In the genomic region with DNA sequence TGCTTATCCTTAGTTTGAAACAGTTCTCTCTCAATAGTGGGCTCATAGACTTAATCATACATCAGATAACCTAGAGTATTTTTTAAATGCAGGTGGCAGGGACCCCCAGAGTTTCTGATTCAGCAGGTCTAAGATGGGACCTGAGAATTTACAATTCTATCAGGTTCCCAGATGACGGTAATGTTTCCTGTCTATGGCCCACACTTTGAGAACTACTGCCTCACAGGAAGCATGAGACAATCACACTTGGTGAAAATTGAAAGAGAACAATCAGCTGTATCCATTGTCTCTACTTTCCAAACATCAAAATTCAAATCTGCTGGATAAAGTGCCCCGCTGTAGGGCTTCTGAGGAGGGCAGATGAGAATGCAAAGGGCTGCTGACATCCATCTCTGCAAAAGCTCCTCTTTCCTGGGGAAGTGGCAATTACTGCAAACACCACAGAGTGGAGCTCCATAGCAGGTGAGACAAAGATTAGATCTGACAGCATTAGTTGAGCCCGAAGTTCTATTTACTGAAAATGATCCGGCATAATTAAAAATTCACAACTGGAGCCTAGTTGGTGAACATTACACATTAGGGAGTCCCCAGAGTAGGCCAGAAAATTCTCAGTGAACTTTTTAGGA, we compare ENCODE assay signal across 13 cellular contexts.
DNase-seq lines count a peak whose midpoint lies in the region; ATAC-seq lines count a peak whose summit lies in the region.
"Had no signal": no experiment of that assay in that cellular context is flagged by ENCODE, and none has a peak within 500 bp of the region (broad histone marks: within the 10 kb centered on the region; RNA-seq: fewer than 3 reads in every experiment).

No MANE protein-coding gene starts in this region.

- DNase-seq in AG20443 (ENCODE audit: low spot score) (peak; percentile 3), RKO (ENCODE audit: low spot score) (peak; percentile 5), left kidney (ENCODE audit: low read depth, low spot score) (peak; percentile 22), NCI-H146 treated with DMSO at 0.1 percent for 48 hours (lab: John Stamatoyannopoulos, UW; ENCODE audit: unreplicated experiment) (no peak), SKM-1 (lab: John Stamatoyannopoulos, UW; ENCODE audit: unreplicated experiment) (no peak)
- DNase-seq in activated T-helper 2 cell treated with anti-CD3 and anti-CD28 coated beads, Interferon-gamma antibody, Interleukin-2, Interleukin-4, amounts not matched to agents 10 μg/mL and 5 μg/mL and 100 μg/mL, durations not matched to agents 14 hours and 24 hours and 36 hours (ENCODE audit: low spot score), result no peak
- no peak for DNase-seq in activated T-cell treated with anti-CD3 and anti-CD28 coated beads, Interleukin-2, amount 50 U/mL, for 24 hours
- DNase-seq: activated B cell treated with CpG ODN at 0.5 μM for 24 hours; activated naive CD4-positive, alpha-beta T cell; CD4-positive, alpha-beta T cell; NCI-H2029; thyroid gland had no signal

- no peaks in the 10 kb centered on the region for H3K27me3 Mint-ChIP-seq in activated T-helper 2 cell treated with anti-CD3 and anti-CD28 coated beads, Interferon-gamma antibody, Interleukin-2, Interleukin-4, amounts not matched to agents 10 μg/mL and 5 μg/mL and 100 μg/mL, durations not matched to agents 14 hours and 24 hours and 36 hours (ENCODE audit: low read depth)
- H3K27me3 Mint-ChIP-seq in activated T-cell treated with anti-CD3 and anti-CD28 coated beads, Interleukin-2, amount 50 U/mL, for 24 hours, result peaks cover 49% of the 10 kb centered on the region
- H3K27me3 Mint-ChIP-seq: activated B cell treated with CpG ODN at 0.5 μM for 24 hours; CD4-positive, alpha-beta T cell had no signal

- peak; percentile 35 for ATAC-seq in GM19463 (IDR thresholded peaks at IDR 0.05; ENCODE audit: unreplicated experiment)

- peaks cover 5% of the 10 kb centered on the region for H3K4me1 Mint-ChIP-seq in activated T-helper 2 cell treated with anti-CD3 and anti-CD28 coated beads, Interferon-gamma antibody, Interleukin-2, Interleukin-4, amounts not matched to agents 10 μg/mL and 5 μg/mL and 100 μg/mL, durations not matched to agents 14 hours and 24 hours and 36 hours (ENCODE audit: low read depth)
- H3K4me1 Mint-ChIP-seq in activated T-cell treated with anti-CD3 and anti-CD28 coated beads, Interleukin-2, amount 50 U/mL, for 24 hours (ENCODE audit: low read depth), result peaks cover 6% of the 10 kb centered on the region
- H3K4me1 Mint-ChIP-seq: activated B cell treated with CpG ODN at 0.5 μM for 24 hours had no signal

- no peak overlapping the region for H3K4me3 Mint-ChIP-seq in activated T-helper 2 cell treated with anti-CD3 and anti-CD28 coated beads, Interferon-gamma antibody, Interleukin-2, Interleukin-4, amounts not matched to agents 10 μg/mL and 5 μg/mL and 100 μg/mL, durations not matched to agents 14 hours and 24 hours and 36 hours (ENCODE audit: low read depth)
- no peak overlapping the region for H3K4me3 Mint-ChIP-seq in activated T-cell treated with anti-CD3 and anti-CD28 coated beads, Interleukin-2, amount 50 U/mL, for 24 hours
- H3K4me3 Mint-ChIP-seq: activated B cell treated with CpG ODN at 0.5 μM for 24 hours; CD4-positive, alpha-beta T cell had no signal

- no peaks in the 10 kb centered on the region for H3K36me3 Mint-ChIP-seq in activated T-helper 2 cell treated with anti-CD3 and anti-CD28 coated beads, Interferon-gamma antibody, Interleukin-2, Interleukin-4, amounts not matched to agents 10 μg/mL and 5 μg/mL and 100 μg/mL, durations not matched to agents 14 hours and 24 hours and 36 hours (ENCODE audit: low read depth)
- no peaks in the 10 kb centered on the region for H3K36me3 Mint-ChIP-seq in activated T-cell treated with anti-CD3 and anti-CD28 coated beads, Interleukin-2, amount 50 U/mL, for 24 hours (ENCODE audit: low read depth)

- no peak overlapping the region for H3K27ac Mint-ChIP-seq in activated T-helper 2 cell treated with anti-CD3 and anti-CD28 coated beads, Interferon-gamma antibody, Interleukin-2, Interleukin-4, amounts not matched to agents 10 μg/mL and 5 μg/mL and 100 μg/mL, durations not matched to agents 14 hours and 24 hours and 36 hours
- H3K27ac Mint-ChIP-seq in activated T-cell treated with anti-CD3 and anti-CD28 coated beads, Interleukin-2, amount 50 U/mL, for 24 hours, result no peak overlapping the region
- H3K27ac Mint-ChIP-seq: activated B cell treated with CpG ODN at 0.5 μM for 24 hours; CD4-positive, alpha-beta T cell had no signal

- peaks cover 5% of the 10 kb centered on the region for H3K9me3 Mint-ChIP-seq in activated T-helper 2 cell treated with anti-CD3 and anti-CD28 coated beads, Interferon-gamma antibody, Interleukin-2, Interleukin-4, amounts not matched to agents 10 μg/mL and 5 μg/mL and 100 μg/mL, durations not matched to agents 14 hours and 24 hours and 36 hours
- peaks cover 7% of the 10 kb centered on the region for H3K9me3 Mint-ChIP-seq in activated T-cell treated with anti-CD3 and anti-CD28 coated beads, Interleukin-2, amount 50 U/mL, for 24 hours

- intact Hi-C loops in activated T-helper 2 cell treated with anti-CD3 and anti-CD28 coated beads, Interferon-gamma antibody, Interleukin-2, Interleukin-4, amounts not matched to agents 10 μg/mL and 5 μg/mL and 100 μg/mL, durations not matched to agents 14 hours and 24 hours and 36 hours (cut with micrococcal nuclease), result no loop called here

Comparison
In these comparisons a context has a peak if more than half of its experiments do, and no peak if none do; other contexts are left out.
1. DNase-seq: peak in AG20443 (single experiment), RKO (single experiment) and left kidney (single experiment); none in NCI-H146 treated with DMSO at 0.1 percent for 48 hours (single experiment), SKM-1 (single experiment), activated T-helper 2 cell treated with anti-CD3 and anti-CD28 coated beads, Interferon-gamma antibody, Interleukin-2, Interleukin-4, amounts not matched to agents 10 μg/mL and 5 μg/mL and 100 μg/mL, durations not matched to agents 14 hours and 24 hours and 36 hours (single experiment) and activated T-cell treated with anti-CD3 and anti-CD28 coated beads, Interleukin-2, amount 50 U/mL, for 24 hours (single experiment).